Comparison of ENCODE assay signal across 8 cellular contexts in genomic region chr5:139272471-139273321, GRCh38. TPM values are rescaled to one million over a fixed set of nuclear protein-coding genes. Genes with fewer than 3 reads are reported as not detected.
DNase-seq lines count a peak whose midpoint lies in the region; ATAC-seq and TF ChIP-seq lines count a peak whose summit lies in the region.

No MANE protein-coding gene starts in this region.

- H3K4me1 Mint-ChIP-seq in dendritic cell treated with granulocyte-macrophage colony-stimulating factor and Interleukin-4, amounts not matched to agents 40 ng/mL and 50 ng/mL, for 4 days (ENCODE audit: low read depth) = peaks cover 72% of the 10 kb centered on the region

- no peaks in the 10 kb centered on the region for H3K36me3 ChIP-seq in neural cell (ENCODE audit: insufficient read depth, low read length)

- H2AFZ ChIP-seq in neural cell (ENCODE audit: low read depth, low read length) = no peak overlapping the region

- H3K4me3 ChIP-seq in GM12865 (ENCODE audit: low read depth, low read length) (peak overlapping the region; percentile 78), neural cell (ENCODE audit: low read length) (no peak overlapping the region)

- no peaks in the 10 kb centered on the region for H3K9me3 Mint-ChIP-seq in dendritic cell treated with granulocyte-macrophage colony-stimulating factor and Interleukin-4, amounts not matched to agents 40 ng/mL and 50 ng/mL, for 4 days

- intact Hi-C loops in dendritic cell treated with granulocyte-macrophage colony-stimulating factor and Interleukin-4, amounts not matched to agents 40 ng/mL and 50 ng/mL, for 4 days (cut with micrococcal nuclease) = loop anchor here (5.0 kb wide), 1 partner anchor 695 kb away; the partner anchor contains the start of gene HSPA9

- H4K20me1 ChIP-seq in neural cell (ENCODE audit: insufficient read depth) = no peaks in the 10 kb centered on the region

- no peaks in the 10 kb centered on the region for H3F3A ChIP-seq in neural cell (ENCODE audit: insufficient read depth, low read length, poor library complexity, severe bottlenecking)

- TF ChIP-seq CTCF in GM12865 (IDR thresholded peaks at IDR 0.05; ENCODE audit: insufficient read depth, low read depth, low read length, missing control alignments) (no peak), neural cell (IDR thresholded peaks at IDR 0.05; ENCODE audit: poor library complexity, severe bottlenecking) (no peak)

- TF ChIP-seq EP300 in neural cell (conservative IDR thresholded peaks at IDR 0.05; ENCODE audit: poor library complexity, severe bottlenecking) = no peak

- no peaks in the 10 kb centered on the region for H3K9me3 ChIP-seq in neural cell (ENCODE audit: low read length)

- no peaks in the 10 kb centered on the region for H3K27me3 Mint-ChIP-seq in dendritic cell treated with granulocyte-macrophage colony-stimulating factor and Interleukin-4, amounts not matched to agents 40 ng/mL and 50 ng/mL, for 4 days

- no peak overlapping the region for H3K4me2 ChIP-seq in neural cell (ENCODE audit: low read length)

- no peak for TF ChIP-seq RAD21 in neural cell (conservative IDR thresholded peaks at IDR 0.05)

- peak; percentile 85 for DNase-seq in A172 (ENCODE audit: low spot score)
- peak; percentile 64 for DNase-seq in GM12865 (ENCODE audit: low read depth)
- peak; percentile 72 to 84 for DNase-seq in SHP77 (lab: John Stamatoyannopoulos, UW)

- no peak overlapping the region for H3K27ac ChIP-seq in neural cell (ENCODE audit: low read length)

- no peak overlapping the region for H3K9ac ChIP-seq in neural cell (ENCODE audit: low read length)

- H3K9me2 ChIP-seq in neural cell (ENCODE audit: insufficient read depth, low read length) = no peaks in the 10 kb centered on the region

- H3K27ac Mint-ChIP-seq in dendritic cell treated with granulocyte-macrophage colony-stimulating factor and Interleukin-4, amounts not matched to agents 40 ng/mL and 50 ng/mL, for 4 days = peak overlapping the region; percentile 85

- H3K36me3 Mint-ChIP-seq in dendritic cell treated with granulocyte-macrophage colony-stimulating factor and Interleukin-4, amounts not matched to agents 40 ng/mL and 50 ng/mL, for 4 days (ENCODE audit: low read depth) = peaks cover 21% of the 10 kb centered on the region

- ATAC-seq in HG03342 (IDR thresholded peaks at IDR 0.05; ENCODE audit: unreplicated experiment) (no peak), GM19023 (IDR thresholded peaks at IDR 0.05; ENCODE audit: unreplicated experiment) (no peak), GM19452 (IDR thresholded peaks at IDR 0.05; ENCODE audit: unreplicated experiment) (no peak)

- H3K79me2 ChIP-seq in neural cell (replicated peaks; ENCODE audit: insufficient read depth, low read length) = no peaks in the 10 kb centered on the region

- H3K27me3 ChIP-seq in neural cell (ENCODE audit: insufficient read depth, low read depth, low read length) = peaks cover 5% of the 10 kb centered on the region

- peak overlapping the region; percentile 81 for H3K4me3 Mint-ChIP-seq in dendritic cell treated with granulocyte-macrophage colony-stimulating factor and Interleukin-4, amounts not matched to agents 40 ng/mL and 50 ng/mL, for 4 days

TF ChIP-seq in neural cell, 6 proteins besides CTCF, POLR2A, EP300 and RAD21:
- TF ChIP-seq MXI1 (conservative IDR thresholded peaks at IDR 0.05; ENCODE audit: poor library complexity, severe bottlenecking) (peak; percentile 5), SMC3 (conservative IDR thresholded peaks at IDR 0.05; ENCODE audit: poor library complexity) (no peak)

RNA-seq across cellular contexts. Expression of gene MATR3, which starts 20.8 kb away (rescaled TPM):
- 333 and 368 TPM in 2 replicates for total RNA-seq in A172 (2014; rRNA removed; shearing (Covaris generic))
- polyA plus RNA-seq in neural cell = 920 and 1,016 TPM in 2 replicates
- 1,092 and 1,245 TPM in 2 replicates for polyA minus RNA-seq in neural cell
